In the genomic region with DNA sequence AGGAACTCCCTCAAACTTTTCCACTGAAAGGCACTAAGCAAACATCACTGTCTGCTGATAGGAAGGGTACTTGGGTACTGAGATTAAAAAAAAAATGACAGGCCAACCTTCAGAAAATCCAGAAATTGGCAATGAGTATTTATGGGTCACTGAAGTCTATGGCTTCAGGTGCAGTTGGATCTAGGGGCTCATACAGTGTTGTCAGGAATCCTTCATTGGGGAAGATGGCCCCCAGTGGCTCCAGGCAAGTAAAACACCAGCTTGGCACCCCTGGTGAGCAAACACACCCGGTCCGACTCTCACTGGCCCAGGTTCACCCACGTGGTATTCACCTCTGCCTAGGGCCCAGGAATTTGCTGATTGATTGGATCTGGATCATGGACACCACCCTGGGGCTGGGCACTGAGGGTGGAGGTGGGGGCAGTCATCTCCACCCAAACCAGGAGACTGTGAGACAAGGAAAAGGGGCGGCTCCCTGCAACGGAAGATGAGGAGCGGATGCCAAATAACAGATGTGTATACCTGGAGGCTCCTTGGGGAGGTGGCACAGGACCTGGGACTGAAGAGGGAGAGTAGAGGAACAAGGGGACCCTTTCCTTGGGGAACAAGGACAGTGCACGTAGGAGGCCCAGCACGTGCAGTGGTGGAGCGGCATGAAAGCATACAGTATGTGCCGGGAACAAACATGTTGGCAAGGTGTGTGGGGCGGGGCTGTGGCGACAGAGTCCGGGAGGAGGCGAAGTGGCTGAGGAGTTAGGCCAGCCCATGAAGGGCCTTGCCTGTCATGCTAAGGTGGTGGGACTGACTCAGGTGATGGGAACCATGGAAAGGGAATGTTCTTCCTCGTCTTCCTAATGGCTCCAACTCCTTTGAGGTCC, we compare ENCODE assay signal across 17 cellular contexts. TPM values are rescaled to one million over a fixed set of nuclear protein-coding genes. Genes with fewer than 3 reads are reported as not detected.
DNase-seq lines count a peak whose midpoint lies in the region; ATAC-seq and TF ChIP-seq lines count a peak whose summit lies in the region.
"Had no signal": no experiment of that assay in that cellular context is flagged by ENCODE, and none has a peak within 500 bp of the region (broad histone marks: within the 10 kb centered on the region; RNA-seq: fewer than 3 reads in every experiment).

No MANE protein-coding gene starts in this region.

- peak overlapping the region; percentile 33 for H3K4me3 Mint-ChIP-seq in neural progenitor cell
- H3K4me3 Mint-ChIP-seq: CD4-positive, CD25-positive, alpha-beta regulatory T cell had no signal

- no peaks in the 10 kb centered on the region for H3K9me3 Mint-ChIP-seq in neural progenitor cell

- H3K9me3 ChIP-seq in neural progenitor cell (ENCODE audit: low read depth) = no peaks in the 10 kb centered on the region
- H3K9me3 ChIP-seq: A549, SJCRH30 had no signal

- peak overlapping the region; percentile 28 for H3K27ac Mint-ChIP-seq in neural progenitor cell
- H3K27ac Mint-ChIP-seq: CD4-positive, CD25-positive, alpha-beta regulatory T cell had no signal

- peaks cover 4% of the 10 kb centered on the region for H3F3A ChIP-seq in neural progenitor cell (ENCODE audit: low read depth)

- H3K4me2 ChIP-seq in neural progenitor cell = no peak overlapping the region

- H3K36me3 Mint-ChIP-seq in neural progenitor cell = peaks cover 9% of the 10 kb centered on the region
- H3K36me3 Mint-ChIP-seq: CD4-positive, CD25-positive, alpha-beta regulatory T cell had no signal

- H3K27me3 ChIP-seq in neural progenitor cell = no peaks in the 10 kb centered on the region
- H3K27me3 ChIP-seq: SJCRH30 had no signal

- no peak for TF ChIP-seq POLR2A in GM18505 (IDR thresholded peaks at IDR 0.05; ENCODE audit: borderline replicate concordance, extremely low read depth, insufficient read depth, insufficient read length)

- no peak overlapping the region for H2AFZ ChIP-seq in neural progenitor cell (replicated peaks)

- no peak for TF ChIP-seq CTCF in 22Rv1 (IDR thresholded peaks at IDR 0.05)
- TF ChIP-seq CTCF in neural progenitor cell (IDR thresholded peaks at IDR 0.05) = no peak

- DNase-seq in NCI-H69 (lab: John Stamatoyannopoulos, UW) = peak; percentile 16
- DNase-seq in left colon = peak; percentile 73 to 76
- no peak for DNase-seq in neural progenitor cell (ENCODE audit: low spot score)
- DNase-seq in activated effector memory CD4-positive, alpha-beta T cell treated with Interleukin-2 at 50 U/mL for 16 hours = no peak
- no peak for DNase-seq in Right ventricle myocardium superior
- DNase-seq: CD4-positive, CD25-positive, alpha-beta regulatory T cell; DMS53; KG1; NCI-H1048; NCI-H187; NCI-H446; NCI-H82; SJCRH30 had no signal

- H3K9ac ChIP-seq in neural progenitor cell = no peak overlapping the region

- peaks cover 23% of the 10 kb centered on the region for H3K4me1 ChIP-seq in neural progenitor cell

- H3K27ac ChIP-seq in 22Rv1 (peak overlapping the region; percentile 79), neural progenitor cell (no peak overlapping the region)
- H3K27ac ChIP-seq: SJCRH30 had no signal

- no peak overlapping the region for H3K4me3 ChIP-seq in neural progenitor cell
- H3K4me3 ChIP-seq: A549, SJCRH30 had no signal

- no peaks in the 10 kb centered on the region for H3K36me3 ChIP-seq in neural progenitor cell
- H3K36me3 ChIP-seq: SJCRH30 had no signal

- ATAC-seq in left colon = peak; percentile 71
- no peak for ATAC-seq in GM18505 (IDR thresholded peaks at IDR 0.05; ENCODE audit: unreplicated experiment)
- ATAC-seq in Right ventricle myocardium superior (ENCODE audit: poor library complexity) = no peak
- ATAC-seq in GM19452 (IDR thresholded peaks at IDR 0.05; ENCODE audit: unreplicated experiment) = no peak

- H3K27me3 Mint-ChIP-seq in neural progenitor cell (ENCODE audit: insufficient read depth, low read depth) = peaks cover 2% of the 10 kb centered on the region

- H3K4me1 Mint-ChIP-seq in neural progenitor cell = peaks cover 32% of the 10 kb centered on the region

- no peaks in the 10 kb centered on the region for H3K79me2 ChIP-seq in neural progenitor cell (ENCODE audit: low read depth)

- H4K20me1 ChIP-seq in neural progenitor cell (ENCODE audit: low read depth) = no peaks in the 10 kb centered on the region

- intact Hi-C loops in left colon (cut with DNase I, micrococcal nuclease) = no loop called here
- intact Hi-C loops in Right ventricle myocardium superior (cut with DNase I) = no loop called here

RNA-seq across cellular contexts. Expression of a gene that starts 4.7 kb away (rescaled TPM):
- total RNA-seq in left colon (10 to 100 TPM; 29.1 to 29.6 TPM), neural progenitor cell (ENCODE audit: low replicate concordance) (9.2 and 9.6 TPM in 2 replicates), Right ventricle myocardium superior (2.6 TPM)
- total RNA-seq: CD4-positive, CD25-positive, alpha-beta regulatory T cell had no signal

RNA-seq across cellular contexts. Expression of a gene that starts 25.0 kb away (rescaled TPM):
- total RNA-seq in left colon (1 to 10 TPM; 7.9 to 9.5 TPM), neural progenitor cell (ENCODE audit: low replicate concordance) (15.9 and 16.3 TPM in 2 replicates), Right ventricle myocardium superior (5.0 TPM)

Comparison
In these comparisons a context has a peak if more than half of its experiments do, and no peak if none do; other contexts are left out.
1. DNase-seq: peak in NCI-H69 (single experiment) and left colon (2 of 2); none in neural progenitor cell (single experiment), activated effector memory CD4-positive, alpha-beta T cell treated with Interleukin-2 at 50 U/mL for 16 hours (single experiment) and Right ventricle myocardium superior (single experiment).